19 cellular contexts compared by ENCODE assay signal in the genomic region with DNA sequence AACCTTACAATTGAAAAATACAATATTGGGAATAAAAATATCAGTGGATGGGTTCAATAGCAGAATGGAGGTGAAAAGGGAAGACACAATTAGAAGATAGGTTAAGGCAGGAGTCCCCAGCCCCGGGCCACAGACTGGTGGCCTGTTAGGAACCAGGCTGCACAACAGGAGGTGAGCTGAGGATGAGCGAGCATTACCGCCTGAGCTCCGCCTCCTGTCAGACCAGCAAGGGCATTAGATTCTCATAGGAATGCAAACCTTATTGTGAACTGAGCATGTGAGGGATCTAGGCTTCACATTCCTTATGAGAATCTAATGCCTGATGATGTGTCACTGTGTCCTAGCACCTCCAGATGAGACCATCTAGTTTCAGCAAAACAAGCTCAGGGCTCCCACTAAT. TPM values are rescaled to one million over a fixed set of nuclear protein-coding genes. Genes with fewer than 3 reads are reported as not detected.
"Had no signal": no experiment of that assay in that cellular context is flagged by ENCODE, and none has a peak within 500 bp of the region (broad histone marks: within the 10 kb centered on the region; RNA-seq: fewer than 3 reads in every experiment).

No MANE protein-coding gene starts in this region.

- H3K27ac ChIP-seq: breast epithelium, lower lobe of right lung, vagina, VCaP had no signal

- H3K36me3 ChIP-seq: breast epithelium, lower lobe of right lung, vagina had no signal

- H3K4me3 ChIP-seq: breast epithelium, lower lobe of right lung, vagina had no signal

- ATAC-seq: activated T-helper 17 cell treated with anti-CD3 and anti-CD28 coated beads, Interleukin-2, amount 50 U/mL, for 72 hours; left lobe of liver; lower lobe of right lung; sciatic nerve; stimulated activated naive B cell treated with anti-CD40 and anti-IgM and Interleukin-4, amounts not matched to agents 10 μg/mL and 1 μg/mL and 100 μg/mL, for 72 hours had no signal

- H3K9me3 ChIP-seq: breast epithelium, lower lobe of right lung, vagina had no signal

- H3K27me3 ChIP-seq: breast epithelium, vagina had no signal

- DNase-seq: activated CD4-positive, alpha-beta T cell treated with anti-CD3 and anti-CD28 coated beads for 1 hour; activated CD4-positive, alpha-beta T cell treated with anti-CD3 and anti-CD28 coated beads, Interleukin-2, amount 50 U/mL, for 4 hours; activated CD8-positive, alpha-beta memory T cell treated with anti-CD3 and anti-CD28 coated beads for 24 hours; activated CD8-positive, alpha-beta memory T cell treated with anti-CD3 and anti-CD28 coated beads, Interleukin-2, amount 50 U/mL, for 4 hours; activated T-cell treated with anti-CD3 and anti-CD28 coated beads, Interleukin-2, amount 50 U/mL, for 24 hours; foreskin melanocyte; lower lobe of right lung; naive B cell; occipital lobe; small intestine; stimulated activated CD4-positive, alpha-beta T cell treated with anti-CD3 and anti-CD28 coated beads, Interleukin-2, amount 100 ng/mL, for 48 hours; stimulated activated CD8-positive, alpha-beta memory T cell treated with anti-CD3 and anti-CD28 coated beads, Interleukin-4, amount 100 ng/mL, for 48 hours; stimulated activated naive B cell treated with anti-CD40 and anti-IgM and Interleukin-4, amounts not matched to agents 10 μg/mL and 1 μg/mL and 100 μg/mL, for 72 hours had no signal

- H3K4me1 ChIP-seq: breast epithelium, lower lobe of right lung, vagina had no signal

RNA-seq across cellular contexts. Expression of a gene that starts 27.3 kb away (rescaled TPM):
- total RNA-seq: left lobe of liver had no signal
